In genomic region chr1:77970192-77970591, GRCh38 we compare ENCODE assay signal across 19 cellular contexts.
"Had no signal": no experiment of that assay in that cellular context is flagged by ENCODE, and none has a peak within 500 bp of the region (broad histone marks: within the 10 kb centered on the region; RNA-seq: fewer than 3 reads in every experiment).

No MANE protein-coding gene starts in this region.

- H3K4me3 Mint-ChIP-seq: activated B cell treated with CpG ODN at 0.5 μM for 24 hours; activated CD8-positive, alpha-beta T cell treated with anti-CD3 and anti-CD28 coated beads for 36 hours; activated T-helper 1 cell treated with anti-CD3 and anti-CD28 coated beads, Interleukin-12 subunit alpha, Interleukin-12 subunit beta, Interleukin-2, Interleukin-4 antibody, amounts not matched to agents 30 ng/mL and 10 ng/mL and 1 ng/mL, durations not matched to agents 14 hours and 24 hours and 36 hours; nephron; T-helper 2 cell treated with Interferon-gamma antibody and Interleukin-4, amounts not matched to agents 5 μg/mL and 100 μg/mL, for 36 hours had no signal

- H3K27me3 Mint-ChIP-seq: activated B cell treated with CpG ODN at 0.5 μM for 24 hours; activated CD8-positive, alpha-beta T cell treated with anti-CD3 and anti-CD28 coated beads for 36 hours; progenitor cell of endocrine pancreas; stimulated activated naive CD8-positive, alpha-beta T cell treated with anti-CD3 and anti-CD28 coated beads, Interleukin-15, Interleukin-2, amounts not matched to agents 100 ng/mL and 50 ng/mL, for 24 hours had no signal

- ATAC-seq: activated CD8-positive, alpha-beta T cell treated with anti-CD3 and anti-CD28 coated beads for 36 hours; gastroesophageal sphincter; heart right ventricle had no signal

- H3K9me3 ChIP-seq: gastroesophageal sphincter, heart right ventricle, right atrium auricular region, testis, upper lobe of left lung had no signal

- DNase-seq: activated B cell treated with CpG ODN at 0.5 μM for 24 hours; activated CD4-positive, alpha-beta T cell treated with anti-CD3 and anti-CD28 coated beads for 48 hours; activated CD8-positive, alpha-beta memory T cell treated with anti-CD3 and anti-CD28 coated beads, Interleukin-2, amount 50 U/mL, for 4 hours; activated CD8-positive, alpha-beta T cell treated with anti-CD3 and anti-CD28 coated beads for 36 hours; activated naive CD4-positive, alpha-beta T cell; heart right ventricle; occipital lobe; stimulated activated CD4-positive, alpha-beta T cell treated with anti-CD3 and anti-CD28 coated beads, Interleukin-4, amount 100 ng/mL, for 24 hours; testis; upper lobe of left lung had no signal

- H3K27ac Mint-ChIP-seq: activated B cell treated with CpG ODN at 0.5 μM for 24 hours; activated T-helper 1 cell treated with anti-CD3 and anti-CD28 coated beads, Interleukin-12 subunit alpha, Interleukin-12 subunit beta, Interleukin-2, Interleukin-4 antibody, amounts not matched to agents 30 ng/mL and 10 ng/mL and 1 ng/mL, durations not matched to agents 14 hours and 24 hours and 36 hours; nephron; progenitor cell of endocrine pancreas; stimulated activated naive CD8-positive, alpha-beta T cell treated with anti-CD3 and anti-CD28 coated beads, Interleukin-15, Interleukin-2, amounts not matched to agents 100 ng/mL and 50 ng/mL, for 24 hours; T-helper 2 cell treated with Interferon-gamma antibody and Interleukin-4, amounts not matched to agents 5 μg/mL and 100 μg/mL, for 36 hours had no signal

- H3K27ac ChIP-seq: epithelial cell of prostate, gastroesophageal sphincter, heart right ventricle, right atrium auricular region, skin epidermis, testis, upper lobe of left lung had no signal

- H3K9me3 Mint-ChIP-seq: activated B cell treated with CpG ODN at 0.5 μM for 24 hours; activated CD8-positive, alpha-beta T cell treated with anti-CD3 and anti-CD28 coated beads for 36 hours; activated T-helper 1 cell treated with anti-CD3 and anti-CD28 coated beads, Interleukin-12 subunit alpha, Interleukin-12 subunit beta, Interleukin-2, Interleukin-4 antibody, amounts not matched to agents 30 ng/mL and 10 ng/mL and 1 ng/mL, durations not matched to agents 14 hours and 24 hours and 36 hours; nephron; stimulated activated naive CD8-positive, alpha-beta T cell treated with anti-CD3 and anti-CD28 coated beads, Interleukin-15, Interleukin-2, amounts not matched to agents 100 ng/mL and 50 ng/mL, for 24 hours; T-helper 2 cell treated with Interferon-gamma antibody and Interleukin-4, amounts not matched to agents 5 μg/mL and 100 μg/mL, for 36 hours had no signal

- H3K27me3 ChIP-seq: gastroesophageal sphincter, heart right ventricle, right atrium auricular region, testis, upper lobe of left lung had no signal

- H3K4me3 ChIP-seq: gastroesophageal sphincter, heart right ventricle, right atrium auricular region, skin epidermis, testis, upper lobe of left lung had no signal
